In the genomic region with DNA sequence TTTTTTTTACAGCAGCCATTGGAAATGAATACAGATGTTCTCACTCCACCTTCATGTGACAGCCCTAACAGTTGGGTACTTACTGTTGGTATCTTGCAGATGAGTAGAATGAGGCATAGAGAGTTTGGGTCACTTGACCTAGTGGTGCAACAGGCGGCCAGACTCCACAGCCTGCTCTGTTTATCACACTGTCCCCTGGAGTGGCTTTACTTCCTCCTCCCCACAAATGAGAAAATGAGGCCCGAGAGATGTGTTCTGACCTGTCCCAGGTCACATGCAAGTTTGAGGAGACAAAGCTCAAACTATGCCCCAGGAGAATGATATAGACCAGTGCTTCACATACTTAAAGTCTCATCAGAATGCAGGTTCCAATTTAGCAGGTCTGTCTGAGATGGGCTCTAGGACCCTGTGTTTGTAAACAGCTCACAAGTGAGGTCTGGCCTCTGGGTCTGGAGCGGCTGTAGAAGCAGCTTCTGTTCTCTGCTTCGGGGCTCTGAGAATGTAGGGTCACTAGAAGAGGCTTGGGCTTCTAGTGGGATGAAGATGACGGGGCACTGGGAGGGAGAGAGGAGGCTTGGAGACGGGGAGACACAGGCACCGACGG, we compare ENCODE assay signal across 10 cellular contexts. TPM values are rescaled to one million over a fixed set of nuclear protein-coding genes. Genes with fewer than 3 reads are reported as not detected.
DNase-seq lines count a peak whose midpoint lies in the region; ATAC-seq and TF ChIP-seq lines count a peak whose summit lies in the region.
"Had no signal": no experiment of that assay in that cellular context is flagged by ENCODE, and none has a peak within 500 bp of the region (broad histone marks: within the 10 kb centered on the region; RNA-seq: fewer than 3 reads in every experiment).

No MANE protein-coding gene starts in this region.

- no peak for DNase-seq in T-helper 17 cell
- no peak for DNase-seq in right atrium auricular region (ENCODE audit: low spot score)
- peak; percentile 70 for DNase-seq in sigmoid colon
- no peak for DNase-seq in omental fat pad (ENCODE audit: low spot score)
- DNase-seq in SW 1271 (lab: John Stamatoyannopoulos, UW) = no peak
- DNase-seq in NCI-H1436 treated with DMSO at 0.1 percent for 48 hours (lab: John Stamatoyannopoulos, UW) = no peak
- DNase-seq: Caco-2, kidney glomerular epithelial cell had no signal

- TF ChIP-seq CTCF in right atrium auricular region (IDR thresholded peaks at IDR 0.05) = no peak
- no peak for TF ChIP-seq CTCF in sigmoid colon (IDR thresholded peaks at IDR 0.05)
- TF ChIP-seq CTCF in omental fat pad (IDR thresholded peaks at IDR 0.05) = no peak

- intact Hi-C loops in sigmoid colon (cut with DNase I) = loop anchor here (5.0 kb wide), 1 partner anchor 338 kb away; a partner anchor contains a TSS

- no peak overlapping the region for H3K27ac Mint-ChIP-seq in T-helper 17 cell

- H3K4me1 Mint-ChIP-seq in T-helper 17 cell = peaks cover 29% of the 10 kb centered on the region

- H3K4me3 ChIP-seq in right atrium auricular region (no peak overlapping the region), sigmoid colon (no peak overlapping the region)

- WGBS in sigmoid colon, 2 donors = 85 to 86% methylated on average over 8 of the region's 8 CpGs

- peaks cover 3% of the 10 kb centered on the region for H3K36me3 Mint-ChIP-seq in T-helper 17 cell (ENCODE audit: low read depth)

- H3K4me1 ChIP-seq in right atrium auricular region = peaks cover 0 to 62% of the 10 kb centered on the region in 2 donors
- H3K4me1 ChIP-seq in sigmoid colon = peaks cover 0 to 44% (median 24%) of the 10 kb centered on the region in 4 donors
- H3K4me1 ChIP-seq: Caco-2 had no signal

- no peaks in the 10 kb centered on the region for H3K9me3 ChIP-seq in T-helper 17 cell (ENCODE audit: control insufficient read depth, low read length, poor library complexity, severe bottlenecking)
- H3K9me3 ChIP-seq in right atrium auricular region = no peaks in the 10 kb centered on the region
- no peaks in the 10 kb centered on the region for H3K9me3 ChIP-seq in sigmoid colon
- H3K9me3 ChIP-seq: Caco-2 had no signal

- H3K27me3 ChIP-seq in right atrium auricular region (no peaks in the 10 kb centered on the region), sigmoid colon (no peaks in the 10 kb centered on the region)

- ATAC-seq in GM19023 (IDR thresholded peaks at IDR 0.05; ENCODE audit: unreplicated experiment) (peak; percentile 49), T-helper 17 cell (no peak), omental fat pad (ENCODE audit: low FRiP score) (no peak), HG02763 (IDR thresholded peaks at IDR 0.05; ENCODE audit: unreplicated experiment) (no peak)

- peak overlapping the region; percentile 71 to 86 for H3K27ac ChIP-seq in right atrium auricular region
- peak overlapping the region; percentile 65 to 83 (median 78) for H3K27ac ChIP-seq in sigmoid colon

- H3K27me3 Mint-ChIP-seq in T-helper 17 cell = peaks cover 6% of the 10 kb centered on the region

- H3K4me3 Mint-ChIP-seq in T-helper 17 cell = peak overlapping the region; percentile 61

- TF ChIP-seq POLR2A in sigmoid colon (IDR thresholded peaks at IDR 0.05) = no peak

- TF ChIP-seq EP300 in sigmoid colon (IDR thresholded peaks at IDR 0.05) = no peak

- H3K36me3 ChIP-seq in right atrium auricular region = no peaks in the 10 kb centered on the region
- H3K36me3 ChIP-seq in sigmoid colon = no peaks in the 10 kb centered on the region

RNA-seq across cellular contexts. Expression of a gene that starts 37.4 kb away (rescaled TPM):
- 10 to 100 TPM; 12.5 to 13.7 TPM for total RNA-seq in T-helper 17 cell
- total RNA-seq in right atrium auricular region = 10 to 100 TPM in 1 of 2 donors, 1 to 10 TPM in 1; 5.2 to 13.4 TPM
- total RNA-seq in sigmoid colon = 10 to 100 TPM in 3 of 4 donors, 1 to 10 TPM in 1; 8.6 to 21.9 (median 14.9) TPM
- polyA plus RNA-seq in sigmoid colon = 1 to 10 TPM; 4.2 to 9.9 (median 4.8) TPM
- 10 to 100 TPM in 3 of 4 donors, 1 to 10 TPM in 1; 6.7 to 30.6 (median 13.0) TPM for total RNA-seq in omental fat pad
